8 cellular contexts compared by ENCODE assay signal in genomic region chr17:30363715-30364202, GRCh38. TPM values are rescaled to one million over a fixed set of nuclear protein-coding genes. Genes with fewer than 3 reads are reported as not detected.
DNase-seq lines count a peak whose midpoint lies in the region; ATAC-seq, FAIRE-seq and TF ChIP-seq lines count a peak whose summit lies in the region.

No MANE protein-coding gene starts in this region.

- H3K36me3 ChIP-seq in MM.1S (replicated peaks; ENCODE audit: insufficient read depth, low read length) (no peaks in the 10 kb centered on the region), keratinocyte (ENCODE audit: control insufficient read depth in 2 of 2, extremely low read depth in 1 of 2, insufficient read depth in 2 of 2, low read length in 2 of 2) (no peaks in the 10 kb centered on the region)

- FAIRE-seq in keratinocyte (lab: Jason Lieb, UNC), result peak; percentile 74

- H3K36me3 Mint-ChIP-seq in stimulated activated effector memory CD8-positive, alpha-beta T cell treated with anti-CD3 and anti-CD28 coated beads, Interleukin-12 subunit alpha, Interleukin-12 subunit beta, amount 100 ng/mL, for 72 hours, result peaks cover 13% of the 10 kb centered on the region
- H3K36me3 Mint-ChIP-seq in mesothelial cell of epicardium, result no peaks in the 10 kb centered on the region

- no peaks in the 10 kb centered on the region for H3K9me2 ChIP-seq in MM.1S (replicated peaks; ENCODE audit: insufficient read depth, low read length)

- peaks cover 10% of the 10 kb centered on the region for H3K9me3 Mint-ChIP-seq in stimulated activated effector memory CD8-positive, alpha-beta T cell treated with anti-CD3 and anti-CD28 coated beads, Interleukin-12 subunit alpha, Interleukin-12 subunit beta, amount 100 ng/mL, for 72 hours
- H3K9me3 Mint-ChIP-seq in mesothelial cell of epicardium, result peaks cover 11% of the 10 kb centered on the region

- H3K9me1 ChIP-seq in keratinocyte (ENCODE audit: control insufficient read depth, extremely low read depth, insufficient read depth, low read length), result no peaks in the 10 kb centered on the region

- ATAC-seq in stimulated activated effector memory CD8-positive, alpha-beta T cell treated with anti-CD3 and anti-CD28 coated beads, Interleukin-12 subunit alpha, Interleukin-12 subunit beta, amount 100 ng/mL, for 72 hours, result peak; percentile 97

- H3K4me1 ChIP-seq in MM.1S (ENCODE audit: low read length) (peaks cover 11% of the 10 kb centered on the region), keratinocyte (ENCODE audit: control insufficient read depth, extremely low read depth, insufficient read depth, low read length) (peaks cover 5% of the 10 kb centered on the region)

- peak overlapping the region; percentile 22; the same call in 1 of the 2 replicates for H3K27ac ChIP-seq in MM.1S (ENCODE audit: low read length)
- H3K27ac ChIP-seq in keratinocyte (ENCODE audit: control insufficient read depth, insufficient read depth, low read length), result no peak overlapping the region

- H3K4me1 Mint-ChIP-seq in stimulated activated effector memory CD8-positive, alpha-beta T cell treated with anti-CD3 and anti-CD28 coated beads, Interleukin-12 subunit alpha, Interleukin-12 subunit beta, amount 100 ng/mL, for 72 hours, result peaks cover 42% of the 10 kb centered on the region
- H3K4me1 Mint-ChIP-seq in mesothelial cell of epicardium, result no peaks in the 10 kb centered on the region

- no peak overlapping the region for H3K9ac ChIP-seq in MM.1S (ENCODE audit: low read length)
- no peak overlapping the region for H3K9ac ChIP-seq in keratinocyte (ENCODE audit: control insufficient read depth, extremely low read depth, insufficient read depth, low read length)

- peak overlapping the region; percentile 10; the same call in 1 of the 2 replicates for H3K4me3 ChIP-seq in MM.1S (ENCODE audit: low read length)
- no peak overlapping the region for H3K4me3 ChIP-seq in keratinocyte (ENCODE audit: control insufficient read depth in 2 of 3, extremely low read depth in 1 of 3, insufficient read depth in 2 of 3, low read depth in 1 of 3, low read length in 3 of 3)

- dilution Hi-C loops in keratinocyte (cut with MboI; ENCODE audit: extremely low pct_ligation_motif_present, low sequenced_read_pairs), result no loop called here

- peak overlapping the region; percentile 14; the same call in 1 of the 2 replicates for H2AFZ ChIP-seq in MM.1S (ENCODE audit: low read length)
- H2AFZ ChIP-seq in keratinocyte (ENCODE audit: control insufficient read depth, low read length), result no peak overlapping the region

- H3K27me3 ChIP-seq in MM.1S (replicated peaks; ENCODE audit: insufficient read depth, low read length), result no peaks in the 10 kb centered on the region
- H3K27me3 ChIP-seq in keratinocyte (ENCODE audit: control insufficient read depth, extremely low read depth, insufficient read depth, low read length), result no peaks in the 10 kb centered on the region

- no peaks in the 10 kb centered on the region for H3K27me3 Mint-ChIP-seq in mesothelial cell of epicardium (ENCODE audit: low read depth)

- H4K20me1 ChIP-seq in MM.1S (ENCODE audit: insufficient read depth, low read length) (no peaks in the 10 kb centered on the region), keratinocyte (ENCODE audit: control insufficient read depth, extremely low read depth, insufficient read depth, low read length) (no peaks in the 10 kb centered on the region)

- peak overlapping the region; percentile 37 for H3K4me2 ChIP-seq in MM.1S (ENCODE audit: low read depth, low read length)
- peak overlapping the region; percentile 8 for H3K4me2 ChIP-seq in keratinocyte (ENCODE audit: control insufficient read depth, extremely low read depth, insufficient read depth, low read depth, low read length)

- TF ChIP-seq CTCF in MM.1S (IDR thresholded peaks at IDR 0.05; ENCODE audit: low read length) (no peak), keratinocyte (optimal IDR thresholded peaks at IDR 0.05 in 1 of 3, IDR thresholded peaks at IDR 0.05 in 1 of 3, conservative IDR thresholded peaks at IDR 0.05 in 1 of 3; ENCODE audit: extremely low read depth in 1 of 3, insufficient read depth in 2 of 3, low read length in 3 of 3) (no peak), mesothelial cell of epicardium (IDR thresholded peaks at IDR 0.05; ENCODE audit: unreplicated experiment) (no peak)

- H3K9me3 ChIP-seq in MM.1S (replicated peaks; ENCODE audit: insufficient read depth, low read length) (no peaks in the 10 kb centered on the region), keratinocyte (ENCODE audit: control insufficient read depth, low read depth, low read length) (peaks cover 3% of the 10 kb centered on the region)

- peak; percentile 75 for DNase-seq in GF-D8 (lab: John Stamatoyannopoulos, UW)
- DNase-seq in HCEC 1CT, result peak; percentile 31
- peak; percentile 72 for DNase-seq in MM.1S
- DNase-seq in activated CD8-positive, alpha-beta memory T cell treated with anti-CD3 and anti-CD28 coated beads, Interleukin-2, amount 50 U/mL, for 24 hours (ENCODE audit: extremely low read depth), result peak; percentile 75
- DNase-seq in keratinocyte (ENCODE audit: low read depth, low spot score), result peak; percentile 78
- peak; percentile 63 to 91 for DNase-seq in stimulated activated effector memory CD8-positive, alpha-beta T cell treated with anti-CD3 and anti-CD28 coated beads, Interleukin-12 subunit alpha, Interleukin-12 subunit beta, amount 100 ng/mL, for 72 hours (ENCODE audit: low spot score in 2 of 2)
- DNase-seq in NCI-H1092 (lab: John Stamatoyannopoulos, UW), result no peak
- no peak for DNase-seq in mesothelial cell of epicardium (ENCODE audit: low spot score in 2 of 2, unreplicated experiment in 2 of 2)

- H3F3A ChIP-seq in MM.1S (ENCODE audit: insufficient read depth, low read length), result peaks cover 17% of the 10 kb centered on the region

- H3K79me2 ChIP-seq in MM.1S (ENCODE audit: low read length) (no peaks in the 10 kb centered on the region), keratinocyte (ENCODE audit: control insufficient read depth, insufficient read depth, low read length) (no peaks in the 10 kb centered on the region)

- peak overlapping the region; percentile 60 for H3K27ac Mint-ChIP-seq in stimulated activated effector memory CD8-positive, alpha-beta T cell treated with anti-CD3 and anti-CD28 coated beads, Interleukin-12 subunit alpha, Interleukin-12 subunit beta, amount 100 ng/mL, for 72 hours
- H3K27ac Mint-ChIP-seq in mesothelial cell of epicardium, result no peak overlapping the region

- H3K4me3 Mint-ChIP-seq in stimulated activated effector memory CD8-positive, alpha-beta T cell treated with anti-CD3 and anti-CD28 coated beads, Interleukin-12 subunit alpha, Interleukin-12 subunit beta, amount 100 ng/mL, for 72 hours, result peak overlapping the region; percentile 27
- no peak overlapping the region for H3K4me3 Mint-ChIP-seq in mesothelial cell of epicardium

RNA-seq across cellular contexts. Expression of gene CPD, which starts 15.0 kb away (rescaled TPM):
- 24.0 to 30.5 TPM (median 29.3 TPM) in 3 replicates for polyA plus RNA-seq in keratinocyte
- polyA plus RNA-seq in keratinocyte (2011; ENCODE audit: low read depth), result 15.1 TPM
- polyA plus RNA-seq in keratinocyte (2011; cell fraction: cytosol; rRNA removed), result 7.9 and 13.4 TPM in 2 replicates
- 29.4 and 38.1 TPM in 2 replicates for polyA plus RNA-seq in keratinocyte (2011; cell fraction: nucleus; rRNA removed)
- polyA plus RNA-seq in keratinocyte (2012; ENCODE audit: low replicate concordance), result 13.4 and 25.3 TPM in 2 replicates
- polyA minus RNA-seq in keratinocyte, result 35.1 to 116 TPM (median 83.6 TPM) in 3 replicates
- 32.0 TPM for polyA minus RNA-seq in keratinocyte (2011; cell fraction: cytosol; rRNA and poly(A)+ RNA removed)
- 87.4 and 186 TPM in 2 replicates for polyA minus RNA-seq in keratinocyte (2011; cell fraction: nucleus; rRNA and poly(A)+ RNA removed)
- 49.3 to 58.3 TPM (median 54.1 TPM) in 3 replicates for total RNA-seq in mesothelial cell of epicardium

RNA-seq across cellular contexts. Expression of gene TMIGD1, which starts 29.9 kb away (rescaled TPM):
- polyA plus RNA-seq in keratinocyte, result not detected in 3 replicates
- not detected for polyA plus RNA-seq in keratinocyte (2011; ENCODE audit: low read depth)
- polyA plus RNA-seq in keratinocyte (2011; cell fraction: cytosol; rRNA removed), result not detected in 2 replicates
- not detected in 2 replicates for polyA plus RNA-seq in keratinocyte (2011; cell fraction: nucleus; rRNA removed)
- not detected in 2 replicates for polyA plus RNA-seq in keratinocyte (2012; ENCODE audit: low replicate concordance)
- polyA minus RNA-seq in keratinocyte, result not detected in 3 replicates
- not detected for polyA minus RNA-seq in keratinocyte (2011; cell fraction: cytosol; rRNA and poly(A)+ RNA removed)
- polyA minus RNA-seq in keratinocyte (2011; cell fraction: nucleus; rRNA and poly(A)+ RNA removed), result not detected in 2 replicates
- total RNA-seq in mesothelial cell of epicardium, result not detected in 3 replicates

Comparison
In these comparisons a context has a peak if more than half of its experiments do, and no peak if none do; other contexts are left out.
1. DNase-seq: peak in GF-D8 (single experiment), HCEC 1CT (single experiment), MM.1S (single experiment), activated CD8-positive, alpha-beta memory T cell treated with anti-CD3 and anti-CD28 coated beads, Interleukin-2, amount 50 U/mL, for 24 hours (single experiment), keratinocyte (single experiment) and stimulated activated effector memory CD8-positive, alpha-beta T cell treated with anti-CD3 and anti-CD28 coated beads, Interleukin-12 subunit alpha, Interleukin-12 subunit beta, amount 100 ng/mL, for 72 hours (2 of 2); none in NCI-H1092 (single experiment) and mesothelial cell of epicardium (0 of 2).